16 cellular contexts compared by ENCODE assay signal in the genomic region with DNA sequence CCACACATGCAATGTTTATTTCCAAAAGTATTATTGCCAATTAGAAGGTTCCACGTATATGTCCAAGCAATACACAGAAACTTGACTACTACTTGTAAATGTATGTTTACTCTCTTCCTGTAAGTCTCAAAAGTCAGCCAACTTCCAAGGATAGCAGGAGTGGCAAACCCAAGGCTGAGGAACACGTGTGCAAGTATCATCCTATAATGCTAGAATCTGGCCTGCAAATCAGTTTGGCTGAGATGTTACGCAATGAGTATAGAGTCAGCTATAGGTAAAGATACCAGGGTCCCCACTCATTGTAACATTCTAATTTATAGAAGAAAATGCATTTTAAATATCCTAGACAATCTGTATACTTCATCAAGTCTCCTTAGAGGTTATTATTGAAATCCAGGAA. TPM values are rescaled to one million over a fixed set of nuclear protein-coding genes. Genes with fewer than 3 reads are reported as not detected.
DNase-seq lines count a peak whose midpoint lies in the region; TF ChIP-seq lines count a peak whose summit lies in the region.
"Had no signal": no experiment of that assay in that cellular context is flagged by ENCODE, and none has a peak within 500 bp of the region (broad histone marks: within the 10 kb centered on the region; RNA-seq: fewer than 3 reads in every experiment).

No MANE protein-coding gene starts in this region.

- TF ChIP-seq CTCF in 22Rv1 (IDR thresholded peaks at IDR 0.05) (no peak), C4-2B (conservative IDR thresholded peaks at IDR 0.05) (no peak), nephron (IDR thresholded peaks at IDR 0.05; ENCODE audit: unreplicated experiment in 3 of 3) (no peak)

- H3K27ac Mint-ChIP-seq in nephron = peak overlapping the region in 2 of 3 experiments; percentile 41 to 63
- H3K27ac Mint-ChIP-seq: CD4-positive, CD25-positive, alpha-beta regulatory T cell had no signal

- H3K4me3 Mint-ChIP-seq in nephron = no peak overlapping the region
- H3K4me3 Mint-ChIP-seq: CD4-positive, CD25-positive, alpha-beta regulatory T cell had no signal

- no peaks in the 10 kb centered on the region for H3K36me3 Mint-ChIP-seq in nephron (ENCODE audit: low read depth)
- H3K36me3 Mint-ChIP-seq: CD4-positive, CD25-positive, alpha-beta regulatory T cell had no signal

- DNase-seq in NCI-H69 (lab: John Stamatoyannopoulos, UW) (peak; percentile 41), epidermal melanocyte (ENCODE audit: insufficient read length, low spot score) (no peak), SK-N-DZ (ENCODE audit: low spot score) (no peak)
- DNase-seq in activated CD8-positive, alpha-beta memory T cell treated with anti-CD3 and anti-CD28 coated beads, Interleukin-2, amount 50 U/mL, for 4 hours = no peak
- DNase-seq: AML-193; Calu3; CD4-positive, CD25-positive, alpha-beta regulatory T cell; DMS 273 treated with DMSO at 0.1 percent for 48 hours; DMS79 treated with DMSO at 0.1 percent for 48 hours; EL; GOT3; KG1 had no signal

- H3K27me3 Mint-ChIP-seq in nephron (ENCODE audit: low read depth) = peaks cover 8% of the 10 kb centered on the region
- H3K27me3 Mint-ChIP-seq: CD4-positive, CD25-positive, alpha-beta regulatory T cell had no signal

- no peaks in the 10 kb centered on the region for H3K9me3 Mint-ChIP-seq in nephron
- H3K9me3 Mint-ChIP-seq: CD4-positive, CD25-positive, alpha-beta regulatory T cell had no signal

- H3K27ac ChIP-seq in 22Rv1 (peak overlapping the region; percentile 74), C4-2B (peak overlapping the region; percentile 85)
- H3K27ac ChIP-seq: BLaER1 had no signal

- peaks cover 29% of the 10 kb centered on the region for H3K4me1 Mint-ChIP-seq in nephron

RNA-seq across cellular contexts. Expression of a gene that starts 34.7 kb away (rescaled TPM):
- polyA plus RNA-seq in SK-N-DZ (2014; cell fraction: cytosol; rRNA removed) = 29.8 and 33.2 TPM in 2 replicates
- 37.6 and 58.5 TPM in 2 replicates for polyA plus RNA-seq in SK-N-DZ (2014; cell fraction: nucleus; rRNA removed)
